Comparison of ENCODE assay signal across 1 cellular context in the genomic region with DNA sequence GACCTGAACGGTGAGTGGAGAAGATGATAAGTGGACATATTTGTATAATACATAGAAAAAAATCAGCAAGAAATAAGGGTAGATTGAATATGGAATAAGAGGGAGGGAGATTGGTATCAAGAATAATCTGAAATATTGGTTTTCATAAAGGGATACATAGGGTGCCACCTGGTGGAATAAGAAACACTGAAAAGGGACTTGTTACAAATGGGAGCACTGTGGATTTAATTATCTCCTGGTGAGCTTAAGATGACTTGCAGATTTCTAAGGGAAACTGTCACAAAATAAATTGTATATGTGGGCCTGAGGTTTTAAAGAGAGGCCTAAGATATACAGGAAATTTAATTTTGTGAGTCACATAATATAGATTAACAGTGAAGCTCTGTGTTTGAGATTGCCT.
TF ChIP-seq lines count a peak whose summit lies in the region.

No MANE protein-coding gene starts in this region.

TF ChIP-seq in GM23338, 12 proteins besides CTCF, POLR2A, EP300 and RAD21 (continued from another document):
- TF ChIP-seq, protein P1, sequence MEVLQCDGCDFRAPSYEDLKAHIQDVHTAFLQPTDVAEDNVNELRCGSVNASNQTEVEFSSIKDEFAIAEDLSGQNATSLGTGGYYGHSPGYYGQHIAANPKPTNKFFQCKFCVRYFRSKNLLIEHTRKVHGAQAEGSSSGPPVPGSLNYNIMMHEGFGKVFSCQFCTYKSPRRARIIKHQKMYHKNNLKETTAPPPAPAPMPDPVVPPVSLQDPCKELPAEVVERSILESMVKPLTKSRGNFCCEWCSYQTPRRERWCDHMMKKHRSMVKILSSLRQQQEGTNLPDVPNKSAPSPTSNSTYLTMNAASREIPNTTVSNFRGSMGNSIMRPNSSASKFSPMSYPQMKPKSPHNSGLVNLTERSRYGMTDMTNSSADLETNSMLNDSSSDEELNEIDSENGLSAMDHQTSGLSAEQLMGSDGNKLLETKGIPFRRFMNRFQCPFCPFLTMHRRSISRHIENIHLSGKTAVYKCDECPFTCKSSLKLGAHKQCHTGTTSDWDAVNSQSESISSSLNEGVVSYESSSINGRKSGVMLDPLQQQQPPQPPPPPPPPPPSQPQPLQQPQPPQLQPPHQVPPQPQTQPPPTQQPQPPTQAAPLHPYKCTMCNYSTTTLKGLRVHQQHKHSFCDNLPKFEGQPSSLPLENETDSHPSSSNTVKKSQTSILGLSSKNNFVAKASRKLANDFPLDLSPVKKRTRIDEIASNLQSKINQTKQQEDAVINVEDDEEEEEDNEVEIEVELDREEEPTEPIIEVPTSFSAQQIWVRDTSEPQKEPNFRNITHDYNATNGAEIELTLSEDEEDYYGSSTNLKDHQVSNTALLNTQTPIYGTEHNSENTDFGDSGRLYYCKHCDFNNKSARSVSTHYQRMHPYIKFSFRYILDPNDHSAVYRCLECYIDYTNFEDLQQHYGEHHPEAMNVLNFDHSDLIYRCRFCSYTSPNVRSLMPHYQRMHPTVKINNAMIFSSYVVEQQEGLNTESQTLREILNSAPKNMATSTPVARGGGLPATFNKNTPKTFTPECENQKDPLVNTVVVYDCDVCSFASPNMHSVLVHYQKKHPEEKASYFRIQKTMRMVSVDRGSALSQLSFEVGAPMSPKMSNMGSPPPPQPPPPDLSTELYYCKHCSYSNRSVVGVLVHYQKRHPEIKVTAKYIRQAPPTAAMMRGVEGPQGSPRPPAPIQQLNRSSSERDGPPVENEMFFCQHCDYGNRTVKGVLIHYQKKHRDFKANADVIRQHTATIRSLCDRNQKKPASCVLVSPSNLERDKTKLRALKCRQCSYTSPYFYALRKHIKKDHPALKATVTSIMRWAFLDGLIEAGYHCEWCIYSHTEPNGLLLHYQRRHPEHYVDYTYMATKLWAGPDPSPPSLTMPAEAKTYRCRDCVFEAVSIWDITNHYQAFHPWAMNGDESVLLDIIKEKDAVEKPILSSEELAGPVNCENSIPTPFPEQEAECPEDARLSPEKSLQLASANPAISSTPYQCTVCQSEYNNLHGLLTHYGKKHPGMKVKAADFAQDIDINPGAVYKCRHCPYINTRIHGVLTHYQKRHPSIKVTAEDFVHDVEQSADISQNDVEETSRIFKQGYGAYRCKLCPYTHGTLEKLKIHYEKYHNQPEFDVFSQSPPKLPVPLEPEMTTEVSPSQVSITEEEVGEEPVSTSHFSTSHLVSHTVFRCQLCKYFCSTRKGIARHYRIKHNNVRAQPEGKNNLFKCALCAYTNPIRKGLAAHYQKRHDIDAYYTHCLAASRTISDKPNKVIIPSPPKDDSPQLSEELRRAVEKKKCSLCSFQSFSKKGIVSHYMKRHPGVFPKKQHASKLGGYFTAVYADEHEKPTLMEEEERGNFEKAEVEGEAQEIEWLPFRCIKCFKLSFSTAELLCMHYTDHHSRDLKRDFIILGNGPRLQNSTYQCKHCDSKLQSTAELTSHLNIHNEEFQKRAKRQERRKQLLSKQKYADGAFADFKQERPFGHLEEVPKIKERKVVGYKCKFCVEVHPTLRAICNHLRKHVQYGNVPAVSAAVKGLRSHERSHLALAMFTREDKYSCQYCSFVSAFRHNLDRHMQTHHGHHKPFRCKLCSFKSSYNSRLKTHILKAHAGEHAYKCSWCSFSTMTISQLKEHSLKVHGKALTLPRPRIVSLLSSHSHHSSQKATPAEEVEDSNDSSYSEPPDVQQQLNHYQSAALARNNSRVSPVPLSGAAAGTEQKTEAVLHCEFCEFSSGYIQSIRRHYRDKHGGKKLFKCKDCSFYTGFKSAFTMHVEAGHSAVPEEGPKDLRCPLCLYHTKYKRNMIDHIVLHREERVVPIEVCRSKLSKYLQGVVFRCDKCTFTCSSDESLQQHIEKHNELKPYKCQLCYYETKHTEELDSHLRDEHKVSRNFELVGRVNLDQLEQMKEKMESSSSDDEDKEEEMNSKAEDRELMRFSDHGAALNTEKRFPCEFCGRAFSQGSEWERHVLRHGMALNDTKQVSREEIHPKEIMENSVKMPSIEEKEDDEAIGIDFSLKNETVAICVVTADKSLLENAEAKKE (CRISPR knock-in tag; IDR thresholded peaks at IDR 0.05) = no peak
- no peak for TF ChIP-seq ZNF331 (CRISPR knock-in tag; IDR thresholded peaks at IDR 0.05; ENCODE audit: low read depth)
- no peak for TF ChIP-seq STAT1 (IDR thresholded peaks at IDR 0.05; ENCODE audit: unreplicated experiment)
- no peak for TF ChIP-seq CREB1 (CRISPR knock-in tag; IDR thresholded peaks at IDR 0.05; ENCODE audit: low read depth)
- TF ChIP-seq ZNF114 (CRISPR knock-in tag; IDR thresholded peaks at IDR 0.05) = no peak
- no peak for TF ChIP-seq POLR2AphosphoS5 (IDR thresholded peaks at IDR 0.05; ENCODE audit: low read depth)
TF ChIP-seq in GM23338: peak in this region for 0.
